9 cellular contexts compared by ENCODE assay signal in genomic region chr19:4229179-4229931, GRCh38. TPM values are rescaled to one million over a fixed set of nuclear protein-coding genes. Genes with fewer than 3 reads are reported as not detected.
DNase-seq lines count a peak whose midpoint lies in the region; ATAC-seq, FAIRE-seq and TF ChIP-seq lines count a peak whose summit lies in the region.
"Had no signal": no experiment of that assay in that cellular context is flagged by ENCODE, and none has a peak within 500 bp of the region (broad histone marks: within the 10 kb centered on the region; RNA-seq: fewer than 3 reads in every experiment).

EBI3 (plus strand) TSS chr19:4229523; CDS start chr19:4229551, 28 bp downstream.

- 10 to 17% (median 12%) methylated on average over 14 to 19 of the region's 19 CpGs for WGBS in stomach, 5 donors

- no peaks in the 10 kb centered on the region for H3K36me3 Mint-ChIP-seq in WTC11
- H3K36me3 Mint-ChIP-seq in glutamatergic neuron (ENCODE audit: unreplicated experiment): no peaks in the 10 kb centered on the region

- H3K9me3 ChIP-seq in right atrium auricular region (no peaks in the 10 kb centered on the region), stomach (no peaks in the 10 kb centered on the region)
- H3K9me3 ChIP-seq: tibial artery had no signal

- no peak for TF ChIP-seq CTCF in right atrium auricular region (IDR thresholded peaks at IDR 0.05)
- no peak for TF ChIP-seq CTCF in WTC11 (IDR thresholded peaks at IDR 0.05)
- TF ChIP-seq CTCF in glutamatergic neuron (IDR thresholded peaks at IDR 0.05; ENCODE audit: partially characterized antibody, unreplicated experiment): no peak
- no peak for TF ChIP-seq CTCF in stomach (IDR thresholded peaks at IDR 0.05)

- TF ChIP-seq POLR2A in stomach (IDR thresholded peaks at IDR 0.05): no peak

- H3K9me3 Mint-ChIP-seq in WTC11 (no peaks in the 10 kb centered on the region), glutamatergic neuron (ENCODE audit: unreplicated experiment) (peaks cover 1% of the 10 kb centered on the region)

- no peak within 1 kb of the TSS for H3K27ac Mint-ChIP-seq in WTC11
- no peak within 1 kb of the TSS for H3K27ac Mint-ChIP-seq in glutamatergic neuron (ENCODE audit: unreplicated experiment)

- no peak for TF ChIP-seq EP300 in stomach (IDR thresholded peaks at IDR 0.05)

- DNase-seq in Right ventricle myocardium superior: peak; percentile 47
- DNase-seq in right atrium auricular region (ENCODE audit: low spot score): no peak
- no peak for DNase-seq in WTC11 (ENCODE audit: low spot score)
- DNase-seq in glutamatergic neuron: peak; percentile 48
- peak; percentile 41 to 45 for DNase-seq in stimulated activated CD4-positive, alpha-beta T cell treated with anti-CD3 and anti-CD28 coated beads, Interleukin-2, amount 100 ng/mL, for 48 hours
- DNase-seq in stomach: no peak
- no peak for DNase-seq in frontal cortex (ENCODE audit: low spot score in 2 of 2)

- CTCF ChIA-PET in WTC11 (lab: Charles Lee): interaction anchor here (0.9 to 2.9 kb wide), 4 partner anchors 10 to 90 kb away, joined by 3 to 10 read pairs (median 3); no protein-coding TSS in a partner anchor

- POLR2A ChIA-PET in WTC11 (lab: Charles Lee): no interaction called here

- H3K4me1 ChIP-seq in right atrium auricular region (peaks cover 0 to 6% of the 10 kb centered on the region in 2 donors), stomach (peaks cover 0 to 8% (median 0%) of the 10 kb centered on the region in 4 donors)
- H3K4me1 ChIP-seq: tibial artery had no signal

- FAIRE-seq in frontal cortex (lab: Jason Lieb, UNC): no peak

- no peaks in the 10 kb centered on the region; the same call in 1 of the 2 replicates for H3K27me3 Mint-ChIP-seq in WTC11 (ENCODE audit: low read depth)
- peaks cover 4% of the 10 kb centered on the region for H3K27me3 Mint-ChIP-seq in glutamatergic neuron (ENCODE audit: unreplicated experiment)

- H3K27ac ChIP-seq in right atrium auricular region (no peak within 1 kb of the TSS), stomach (no peak within 1 kb of the TSS)
- H3K27ac ChIP-seq: tibial artery had no signal

- H3K36me3 ChIP-seq in right atrium auricular region (no peaks in the 10 kb centered on the region), stomach (no peaks in the 10 kb centered on the region)
- H3K36me3 ChIP-seq: tibial artery had no signal

- intact Hi-C loops in Right ventricle myocardium superior (cut with DNase I): no loop called here
- intact Hi-C loops in stomach (cut with DNase I; ENCODE audit: low total_unique reads): no loop called here

- ATAC-seq in Right ventricle myocardium superior (ENCODE audit: poor library complexity) (peak; percentile 55), HG02970 (IDR thresholded peaks at IDR 0.05; ENCODE audit: low FRiP score, unreplicated experiment) (peak; percentile 64), WTC11 (peak; percentile 38)

- H3K4me1 Mint-ChIP-seq in WTC11: no peaks in the 10 kb centered on the region
- peaks cover 3% of the 10 kb centered on the region for H3K4me1 Mint-ChIP-seq in glutamatergic neuron (ENCODE audit: low read depth, unreplicated experiment)

- H3K4me3 Mint-ChIP-seq in WTC11 (peak within 1 kb of the TSS; percentile 6; the same call in 1 of the 2 replicates), glutamatergic neuron (ENCODE audit: unreplicated experiment) (no peak within 1 kb of the TSS)

- H3K27me3 ChIP-seq in right atrium auricular region (peaks cover 0 to 3% of the 10 kb centered on the region in 2 donors), stomach (peaks cover 0 to 74% (median 35%) of the 10 kb centered on the region in 3 donors)

- no peak within 1 kb of the TSS for H3K4me3 ChIP-seq in right atrium auricular region
- H3K4me3 ChIP-seq in stomach: peak within 1 kb of the TSS in 2 of 4 donors; percentile 2 to 13
- H3K4me3 ChIP-seq: tibial artery had no signal

TF ChIP-seq in WTC11, 78 proteins besides CTCF, POLR2A, EP300 and RAD21:
- TF ChIP-seq TCF7 (CRISPR knock-in tag; IDR thresholded peaks at IDR 0.05; ENCODE audit: low read depth) (no peak), ZNF263 (CRISPR knock-in tag; IDR thresholded peaks at IDR 0.05; ENCODE audit: low read depth) (peak; percentile 52; the same call in 1 of the 2 replicates), ZNF423 (CRISPR knock-in tag; IDR thresholded peaks at IDR 0.05) (peak; percentile 85)

RNA-seq across cellular contexts. Expression of gene EBI3, which starts in this region (rescaled TPM):
- total RNA-seq in Right ventricle myocardium superior: 0.51 TPM
- 1 to 10 TPM; 1.7 to 2.6 TPM for total RNA-seq in right atrium auricular region
- total RNA-seq in WTC11 (2021): 0.81 to 1.5 TPM (median 1.1 TPM) in 3 replicates
- total RNA-seq in glutamatergic neuron (ENCODE audit: unreplicated experiment): not detected
- under 1 TPM in 1 of 5 donors, not detected in 4; 0.55 TPM for total RNA-seq in stomach
- polyA plus RNA-seq in stomach: 1 to 10 TPM; 2.0 to 2.7 (median 2.7) TPM
- total RNA-seq in frontal cortex: not detected

Comparison
In these comparisons a context has a peak if more than half of its experiments do, and no peak if none do; other contexts are left out.
1. Peak in DNase-seq and ATAC-seq in Right ventricle myocardium superior; RNA of the gene not detected or under 1 TPM.
2. Peak in DNase-seq in glutamatergic neuron; RNA of the gene not detected or under 1 TPM.
3. DNase-seq: peak in stimulated activated CD4-positive, alpha-beta T cell treated with anti-CD3 and anti-CD28 coated beads, Interleukin-2, amount 100 ng/mL, for 48 hours (2 of 2); none in right atrium auricular region (single experiment), WTC11 (single experiment), stomach (single experiment) and frontal cortex (0 of 2).
4. Peak in every context shown above with its lines, with median percentiles within 50 percentile points of each other: ATAC-seq.